8 cellular contexts compared by ENCODE assay signal in the genomic region with DNA sequence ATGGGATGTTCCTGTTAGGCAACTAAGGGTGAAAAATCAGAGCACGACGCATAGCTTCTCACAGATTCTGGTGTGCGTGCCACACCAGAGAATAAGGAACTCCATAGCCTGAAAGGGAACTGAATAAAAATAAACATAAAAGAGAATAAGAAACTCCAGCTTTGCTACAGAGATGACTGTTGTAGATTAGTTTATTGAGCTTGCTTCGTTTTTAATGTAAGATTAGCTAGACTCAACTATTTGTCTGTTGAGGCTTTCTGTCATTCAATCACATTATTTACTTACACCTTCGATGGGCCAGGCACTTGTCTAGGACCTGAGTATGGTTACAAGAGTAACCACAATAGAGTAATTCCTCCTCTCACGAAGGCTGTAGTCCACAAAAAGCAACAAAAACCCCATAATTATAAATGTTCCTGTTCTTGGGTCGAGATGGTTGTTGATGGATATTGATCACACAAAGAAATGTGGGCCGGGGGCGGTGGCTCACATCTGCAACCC. TPM values are rescaled to one million over a fixed set of nuclear protein-coding genes. Genes with fewer than 3 reads are reported as not detected.
DNase-seq lines count a peak whose midpoint lies in the region; ATAC-seq and TF ChIP-seq lines count a peak whose summit lies in the region.

No MANE protein-coding gene starts in this region.

- no peaks in the 10 kb centered on the region for H3K9me3 ChIP-seq in right cardiac atrium (ENCODE audit: control insufficient read depth, low read length)
- no peaks in the 10 kb centered on the region for H3K9me3 ChIP-seq in right atrium auricular region

- DNase-seq in right cardiac atrium (no peak), right atrium auricular region (ENCODE audit: low spot score) (no peak), memory B cell (ENCODE audit: low spot score in 2 of 2) (no peak), HK-2 (ENCODE audit: unreplicated experiment) (no peak), DMS153 treated with DMSO at 0.1 percent for 48 hours (lab: John Stamatoyannopoulos, UW; ENCODE audit: unreplicated experiment) (no peak)
- DNase-seq in activated naive CD8-positive, alpha-beta T cell treated with anti-CD3 and anti-CD28 coated beads for 36 hours, result no peak
- DNase-seq in effector CD8-positive, alpha-beta T cell (lab: John Stamatoyannopoulos, UW), result no peak

- H3K27ac ChIP-seq in right cardiac atrium (ENCODE audit: low read length), result peak overlapping the region; percentile 62
- H3K27ac ChIP-seq in right atrium auricular region, result peak overlapping the region in 1 of 2 donors; percentile 99

- WGBS in right cardiac atrium, result 76% methylated on average over 9 of the region's 9 CpGs

- peaks cover 52% of the 10 kb centered on the region for H3K36me3 Mint-ChIP-seq in activated naive CD8-positive, alpha-beta T cell treated with anti-CD3 and anti-CD28 coated beads for 36 hours
- H3K36me3 Mint-ChIP-seq in memory B cell, result peaks cover 7% of the 10 kb centered on the region

- intact Hi-C loops in right cardiac atrium (cut with DNase I), result no loop called here

- H3K9me3 Mint-ChIP-seq in activated naive CD8-positive, alpha-beta T cell treated with anti-CD3 and anti-CD28 coated beads for 36 hours, result no peaks in the 10 kb centered on the region
- H3K9me3 Mint-ChIP-seq in memory B cell, result no peaks in the 10 kb centered on the region

- ATAC-seq in right cardiac atrium (no peak), memory B cell (ENCODE audit: low read depth) (peak; percentile 8), GM19463 (IDR thresholded peaks at IDR 0.05; ENCODE audit: unreplicated experiment) (no peak)

- no peaks in the 10 kb centered on the region for H3K27me3 Mint-ChIP-seq in activated naive CD8-positive, alpha-beta T cell treated with anti-CD3 and anti-CD28 coated beads for 36 hours
- no peaks in the 10 kb centered on the region for H3K27me3 Mint-ChIP-seq in memory B cell

- H3K4me1 Mint-ChIP-seq in activated naive CD8-positive, alpha-beta T cell treated with anti-CD3 and anti-CD28 coated beads for 36 hours, result peaks cover 29% of the 10 kb centered on the region
- H3K4me1 Mint-ChIP-seq in memory B cell, result peaks cover 17% of the 10 kb centered on the region

- no peaks in the 10 kb centered on the region for H3K27me3 ChIP-seq in right cardiac atrium (ENCODE audit: control insufficient read depth, insufficient read depth)
- no peaks in the 10 kb centered on the region for H3K27me3 ChIP-seq in right atrium auricular region

- H3K4me1 ChIP-seq in right cardiac atrium (ENCODE audit: control insufficient read depth, insufficient read depth, low read length) (no peaks in the 10 kb centered on the region), right atrium auricular region (peaks cover 0 to 25% of the 10 kb centered on the region in 2 donors)

- TF ChIP-seq CTCF in right atrium auricular region (IDR thresholded peaks at IDR 0.05), result no peak

- H3K4me3 ChIP-seq in right cardiac atrium (ENCODE audit: low read length), result peak overlapping the region; percentile 47
- peak overlapping the region in 1 of 2 donors; percentile 88 for H3K4me3 ChIP-seq in right atrium auricular region

- peak overlapping the region; percentile 91 for H3K4me3 Mint-ChIP-seq in activated naive CD8-positive, alpha-beta T cell treated with anti-CD3 and anti-CD28 coated beads for 36 hours
- H3K4me3 Mint-ChIP-seq in memory B cell, result peak overlapping the region; percentile 96

- peak overlapping the region; percentile 99 for H3K27ac Mint-ChIP-seq in activated naive CD8-positive, alpha-beta T cell treated with anti-CD3 and anti-CD28 coated beads for 36 hours
- H3K27ac Mint-ChIP-seq in memory B cell, result peak overlapping the region; percentile 87

- H3K36me3 ChIP-seq in right atrium auricular region, result peaks cover 37% of the 10 kb centered on the region

RNA-seq across cellular contexts. Expression of a gene that starts 0.8 kb away (rescaled TPM):
- 10 to 100 TPM; 10.7 to 11.7 (median 10.8) TPM for total RNA-seq in right cardiac atrium
- 11.6 TPM for polyA plus RNA-seq in right cardiac atrium
- 1 to 10 TPM; 7.5 to 9.6 TPM for total RNA-seq in right atrium auricular region
- total RNA-seq in activated naive CD8-positive, alpha-beta T cell treated with anti-CD3 and anti-CD28 coated beads for 36 hours, result 10 to 100 TPM; 40.7 to 41.7 TPM

RNA-seq across cellular contexts. Expression of a gene that starts 25.2 kb away (rescaled TPM):
- 10 to 100 TPM; 40.2 to 49.6 (median 44.1) TPM for total RNA-seq in right cardiac atrium
- 47.5 TPM for polyA plus RNA-seq in right cardiac atrium
- total RNA-seq in right atrium auricular region, result 10 to 100 TPM; 35.6 to 36.6 TPM
- total RNA-seq in activated naive CD8-positive, alpha-beta T cell treated with anti-CD3 and anti-CD28 coated beads for 36 hours, result 10 to 100 TPM; 89.0 to 93.0 TPM

RNA-seq across cellular contexts. Expression of a gene that starts 25.5 kb away (rescaled TPM):
- 1 to 10 TPM; 2.7 to 4.7 (median 4.2) TPM for total RNA-seq in right cardiac atrium
- 2.7 TPM for polyA plus RNA-seq in right cardiac atrium
- total RNA-seq in right atrium auricular region, result 1 to 10 TPM; 2.2 to 3.0 TPM
- 10 to 100 TPM; 85.9 to 89.9 TPM for total RNA-seq in activated naive CD8-positive, alpha-beta T cell treated with anti-CD3 and anti-CD28 coated beads for 36 hours

Comparison
In these comparisons a context has a peak if more than half of its experiments do, and no peak if none do; other contexts are left out.
1. RNA of a gene that starts 25.5 kb away (total RNA-seq): 85.9 to 89.9 TPM in activated naive CD8-positive, alpha-beta T cell treated with anti-CD3 and anti-CD28 coated beads for 36 hours; 2.7 to 4.7 TPM in right cardiac atrium and 2.2 to 3.0 TPM in right atrium auricular region; every median in the first group is over 10 times any median in the second.